ENCODE assay signal across 8 cellular contexts in the genomic region with DNA sequence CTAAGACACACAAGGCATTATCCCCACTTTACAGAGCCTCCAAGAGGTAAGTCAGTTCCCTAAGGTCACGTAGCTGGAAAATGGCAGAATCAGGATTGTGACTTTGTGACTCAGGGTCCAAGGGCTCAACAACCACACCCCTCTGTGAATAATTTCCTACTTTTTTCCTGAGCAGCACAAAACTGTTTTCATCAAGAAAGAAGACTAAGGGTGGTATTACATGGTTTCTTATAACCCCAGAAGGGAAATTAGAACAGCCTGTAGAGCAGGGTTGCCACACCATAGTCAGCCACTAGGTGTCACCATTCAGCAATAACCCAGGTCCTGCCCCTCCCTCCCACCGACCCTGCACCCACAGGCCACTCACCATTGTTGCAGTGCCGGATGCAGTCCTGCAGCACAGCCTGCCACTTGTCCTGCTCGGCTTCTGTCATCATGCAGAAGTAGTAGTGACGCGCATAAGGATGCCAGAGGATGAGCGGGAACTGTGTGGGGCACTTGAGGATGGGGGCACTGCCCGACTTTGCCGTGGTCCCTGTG.
DNase-seq lines count a peak whose midpoint lies in the region; ATAC-seq and TF ChIP-seq lines count a peak whose summit lies in the region.

No MANE protein-coding gene starts in this region.

- CTCF ChIA-PET in activated naive CD4-positive, alpha-beta T cell treated with anti-CD3 and anti-CD28 coated beads, Interleukin-2, amount 10 ng/mL, durations not matched to agents 7 days and 5 days (lab: Charles Lee): no interaction called here

- peaks cover 12% of the 10 kb centered on the region for H3K9me3 ChIP-seq in lower lobe of right lung

- DNase-seq in HT1080 (ENCODE audit: low read depth) (peak; percentile 77), lower lobe of right lung (no peak), DMS79 treated with DMSO at 0.1 percent for 48 hours (lab: John Stamatoyannopoulos, UW) (no peak), COLO829 (ENCODE audit: low spot score) (no peak)
- peak; percentile 59 for DNase-seq in activated naive CD4-positive, alpha-beta T cell treated with anti-CD3 and anti-CD28 coated beads, Interleukin-2, amount 10 ng/mL, durations not matched to agents 7 days and 5 days

- intact Hi-C loops in lower lobe of right lung (cut with DNase I): no loop called here

- ATAC-seq in lower lobe of right lung: no peak
- no peak for ATAC-seq in GM19328 (IDR thresholded peaks at IDR 0.05; ENCODE audit: unreplicated experiment)
- no peak for ATAC-seq in HG02938 (IDR thresholded peaks at IDR 0.05; ENCODE audit: unreplicated experiment)

- H3K27me3 ChIP-seq in lower lobe of right lung (ENCODE audit: low read depth): no peaks in the 10 kb centered on the region

- H3K4me1 ChIP-seq in lower lobe of right lung: peaks cover 58% of the 10 kb centered on the region

- peaks cover 78% of the 10 kb centered on the region for H3K36me3 ChIP-seq in lower lobe of right lung

- no peak overlapping the region for H3K4me3 Mint-ChIP-seq in activated naive CD4-positive, alpha-beta T cell treated with anti-CD3 and anti-CD28 coated beads, Interleukin-2, amount 10 ng/mL, durations not matched to agents 7 days and 5 days

- H3K36me3 Mint-ChIP-seq in activated naive CD4-positive, alpha-beta T cell treated with anti-CD3 and anti-CD28 coated beads, Interleukin-2, amount 10 ng/mL, durations not matched to agents 7 days and 5 days: peaks cover 70% of the 10 kb centered on the region

- peaks cover 30% of the 10 kb centered on the region for H3K9me3 Mint-ChIP-seq in activated naive CD4-positive, alpha-beta T cell treated with anti-CD3 and anti-CD28 coated beads, Interleukin-2, amount 10 ng/mL, durations not matched to agents 7 days and 5 days

- peak; percentile 47; the same call in 1 of the 2 replicates for TF ChIP-seq CTCF in C4-2B (conservative IDR thresholded peaks at IDR 0.05)
- TF ChIP-seq CTCF in lower lobe of right lung (IDR thresholded peaks at IDR 0.05): peak; percentile 45

- no peaks in the 10 kb centered on the region for H3K27me3 Mint-ChIP-seq in activated naive CD4-positive, alpha-beta T cell treated with anti-CD3 and anti-CD28 coated beads, Interleukin-2, amount 10 ng/mL, durations not matched to agents 7 days and 5 days

- no peak overlapping the region for H3K4me3 ChIP-seq in lower lobe of right lung

- peaks cover 16% of the 10 kb centered on the region for H3K4me1 Mint-ChIP-seq in activated naive CD4-positive, alpha-beta T cell treated with anti-CD3 and anti-CD28 coated beads, Interleukin-2, amount 10 ng/mL, durations not matched to agents 7 days and 5 days

- H3K27ac ChIP-seq in C4-2B: no peak overlapping the region
- no peak overlapping the region for H3K27ac ChIP-seq in lower lobe of right lung

- H3K27ac Mint-ChIP-seq in activated naive CD4-positive, alpha-beta T cell treated with anti-CD3 and anti-CD28 coated beads, Interleukin-2, amount 10 ng/mL, durations not matched to agents 7 days and 5 days: no peak overlapping the region

Comparison
In these comparisons a context has a peak if more than half of its experiments do, and no peak if none do; other contexts are left out.
1. DNase-seq: peak in HT1080 (single experiment) and activated naive CD4-positive, alpha-beta T cell treated with anti-CD3 and anti-CD28 coated beads, Interleukin-2, amount 10 ng/mL, durations not matched to agents 7 days and 5 days (single experiment); none in lower lobe of right lung (single experiment), DMS79 treated with DMSO at 0.1 percent for 48 hours (single experiment) and COLO829 (single experiment).